ENCODE assay signal across 31 cellular contexts in the genomic region with DNA sequence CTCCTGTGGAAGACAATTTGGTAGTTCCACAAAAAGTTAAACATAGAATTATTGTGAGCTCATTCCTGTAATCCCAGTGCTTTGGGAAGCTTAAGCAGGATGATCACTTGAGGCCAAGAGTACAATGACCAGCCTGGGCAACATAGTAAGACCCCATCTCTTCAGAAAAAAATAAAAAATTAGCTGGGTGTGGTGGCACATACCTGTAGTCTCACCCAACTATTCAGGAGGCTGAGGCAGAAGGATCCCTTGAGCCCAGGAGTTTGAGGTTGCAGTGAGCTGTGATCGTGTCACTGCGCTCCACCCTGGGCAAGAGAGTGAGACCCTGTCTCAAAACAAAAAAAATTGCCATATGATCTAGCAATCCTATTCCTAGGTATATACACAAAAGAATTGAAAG. TPM values are rescaled to one million over a fixed set of nuclear protein-coding genes. Genes with fewer than 3 reads are reported as not detected.
"Had no signal": no experiment of that assay in that cellular context is flagged by ENCODE, and none has a peak within 500 bp of the region (broad histone marks: within the 10 kb centered on the region; RNA-seq: fewer than 3 reads in every experiment).

No MANE protein-coding gene starts in this region.

- H3K36me3 ChIP-seq: Peyer's patch had no signal

- DNase-seq: Karpas-422, MM.1S, MV-4-11, NCI-H1092, NCI-H1105, NCI-H1417 treated with DMSO at 0.1 percent for 48 hours, NCI-H1436 treated with DMSO at 0.1 percent for 48 hours, NCI-H1694 treated with DMSO at 0.1 percent for 48 hours, NCI-H187 treated with DMSO at 0.1 percent for 48 hours, NCI-H2029, NCI-H2081, NCI-H2171 treated with DMSO at 0.1 percent for 48 hours, NCI-H2227 treated with DMSO at 0.1 percent for 48 hours, NCI-H345, NCI-H446, NCI-H510A treated with DMSO at 0.1 percent for 48 hours, NCI-H524 treated with DMSO at 0.1 percent for 48 hours, NCI-H526 treated with DMSO at 0.1 percent for 48 hours, NCI-H82, OCI-M1, PC-3, Peyer's patch, Right ventricle myocardium superior, RPMI8226, SHP77 treated with DMSO at 0.1 percent for 48 hours, SK-N-SH, SW 1271 had no signal

- H3K9me3 ChIP-seq: Peyer's patch, SK-N-SH had no signal

- H3K9ac ChIP-seq: SK-N-SH had no signal

- H3K27ac ChIP-seq: Peyer's patch, SJSA1 had no signal

- ATAC-seq: PC-3 had no signal

- H3K4me3 ChIP-seq: Peyer's patch, SJSA1 had no signal

- H3K27me3 ChIP-seq: Peyer's patch, SJSA1 had no signal

- H3K4me2 ChIP-seq: SK-N-SH had no signal

RNA-seq across cellular contexts. Expression of a gene that starts 7.8 kb away (rescaled TPM):
- total RNA-seq: LHCN-M2, MCF 10A, NCI-H460, PC-3, Peyer's patch, Right ventricle myocardium superior had no signal
- polyA plus RNA-seq: SK-N-SH had no signal
